ENCODE assay signal across 11 cellular contexts in the genomic region with DNA sequence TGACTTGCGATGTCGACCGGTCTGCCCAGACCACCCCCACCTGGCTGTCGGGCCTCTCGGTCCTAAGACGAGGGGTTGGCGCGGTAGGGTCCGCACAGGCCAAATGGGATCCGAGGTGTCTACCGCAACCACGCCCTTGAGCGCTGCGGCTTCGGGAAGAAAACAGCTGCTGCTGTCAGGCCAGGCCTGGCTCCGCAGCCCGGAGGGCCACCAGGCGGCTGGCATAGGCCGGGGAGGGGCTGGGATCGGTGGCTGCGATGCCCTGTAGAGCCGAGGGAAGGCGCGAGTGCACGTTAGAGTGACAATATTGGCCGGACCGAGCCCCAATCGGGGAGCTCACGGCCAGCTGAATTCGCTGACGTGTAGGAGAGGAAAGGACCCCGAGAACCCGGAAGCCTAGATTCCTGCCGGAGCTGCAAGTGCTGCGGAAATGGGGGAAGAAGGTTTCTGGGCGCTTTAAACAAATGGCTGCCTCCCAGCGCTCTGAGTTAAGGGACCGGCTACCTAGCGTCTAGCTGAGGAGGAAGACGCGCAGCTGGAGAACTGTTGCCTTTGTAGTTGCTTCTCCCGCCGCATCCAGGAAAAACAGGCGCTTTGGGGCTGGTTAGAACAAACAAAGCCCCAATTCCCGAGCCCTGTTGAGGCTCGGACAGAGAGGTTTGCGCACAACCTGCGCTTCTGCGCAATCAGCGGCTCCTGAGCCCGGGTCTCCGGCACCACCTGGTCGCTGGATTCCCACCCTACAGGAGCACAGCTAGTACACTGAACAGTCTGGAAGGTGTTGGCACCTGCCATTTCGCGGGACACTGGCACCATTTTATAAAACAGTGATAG. TPM values are rescaled to one million over a fixed set of nuclear protein-coding genes. Genes with fewer than 3 reads are reported as not detected.
DNase-seq lines count a peak whose midpoint lies in the region; ATAC-seq and TF ChIP-seq lines count a peak whose summit lies in the region.
"Had no signal": no experiment of that assay in that cellular context is flagged by ENCODE, and none has a peak within 500 bp of the region (broad histone marks: within the 10 kb centered on the region; RNA-seq: fewer than 3 reads in every experiment).

No MANE protein-coding gene starts in this region.

- H3K4me3 Mint-ChIP-seq in activated naive CD4-positive, alpha-beta T cell treated with anti-CD3 and anti-CD28 coated beads, Interleukin-2, amount 10 ng/mL, durations not matched to agents 7 days and 5 days, result no peak overlapping the region

- no peaks in the 10 kb centered on the region for H4K20me1 ChIP-seq in PC-9 (ENCODE audit: insufficient read depth)

- H3K9me2 ChIP-seq in PC-9 (ENCODE audit: insufficient read depth), result no peaks in the 10 kb centered on the region

- no peaks in the 10 kb centered on the region for H3F3A ChIP-seq in PC-9 (ENCODE audit: insufficient read depth, low read depth)

- H3K27me3 ChIP-seq in aorta (ENCODE audit: control insufficient read depth in 1 of 2, insufficient read depth in 2 of 2, low read length in 1 of 2) (peaks cover 0 to 6% of the 10 kb centered on the region in 2 donors), PC-9 (ENCODE audit: insufficient read depth, low read depth) (no peaks in the 10 kb centered on the region)

- POLR2A ChIA-PET in PC-9 (lab: Charles Lee; ENCODE audit: unreplicated experiment), result no interaction called here

- 2 to 3% methylated on average over 55 of the region's 55 CpGs for WGBS in aorta, 2 donors

- BruUV-seq in PC-9 (replicated peaks; lab: Mats Ljungman, UMichigan), result no TSS peak

- H3K4me2 ChIP-seq in PC-9, result no peak overlapping the region

- DNase-seq in activated naive CD4-positive, alpha-beta T cell treated with anti-CD3 and anti-CD28 coated beads, Interleukin-2, amount 10 ng/mL, durations not matched to agents 7 days and 5 days, result no peak
- DNase-seq in activated naive CD4-positive, alpha-beta T cell (lab: John Stamatoyannopoulos, UW), result no peak
- DNase-seq in choroid plexus epithelial cell (ENCODE audit: low read depth), result peak; percentile 87
- DNase-seq in lung microvascular endothelial cell (ENCODE audit: low read depth in 2 of 2), result peak; percentile 31 to 35
- DNase-seq in aorta, result peak in 1 of 2 donors; percentile 78
- no peak for DNase-seq in PC-9
- DNase-seq in HK-2 (ENCODE audit: unreplicated experiment), result no peak
- DNase-seq in DMS79 (lab: John Stamatoyannopoulos, UW), result no peak

- peaks cover 2% of the 10 kb centered on the region for H3K9me3 ChIP-seq in aorta (ENCODE audit: control insufficient read depth, low read length)
- no peaks in the 10 kb centered on the region for H3K9me3 ChIP-seq in PC-9 (ENCODE audit: insufficient read depth, low read depth)

- peaks cover 7% of the 10 kb centered on the region for H3K36me3 Mint-ChIP-seq in activated naive CD4-positive, alpha-beta T cell treated with anti-CD3 and anti-CD28 coated beads, Interleukin-2, amount 10 ng/mL, durations not matched to agents 7 days and 5 days

- H2AFZ ChIP-seq in PC-9, result no peak overlapping the region

- H3K27ac ChIP-seq in aorta (ENCODE audit: low read depth in 1 of 2, low read length in 2 of 2) (no peak overlapping the region), PC-9 (no peak overlapping the region)

- peak; percentile 37 for ATAC-seq in aorta (ENCODE audit: low FRiP score)
- ATAC-seq: activated CD4-positive, CD25-positive, alpha-beta regulatory T cell treated with anti-CD3 and anti-CD28 coated beads, Interleukin-2, amount 50 U/mL, for 24 hours had no signal

- intact Hi-C loops in aorta (cut with DNase I) (no loop called here), PC-9 (cut with micrococcal nuclease; ENCODE audit: unreplicated experiment) (no loop called here)

- peak overlapping the region; percentile 70 for H3K27ac Mint-ChIP-seq in activated naive CD4-positive, alpha-beta T cell treated with anti-CD3 and anti-CD28 coated beads, Interleukin-2, amount 10 ng/mL, durations not matched to agents 7 days and 5 days
- H3K27ac Mint-ChIP-seq: CD14-positive monocyte had no signal

- peaks cover 100% of the 10 kb centered on the region for H3K27me3 Mint-ChIP-seq in activated naive CD4-positive, alpha-beta T cell treated with anti-CD3 and anti-CD28 coated beads, Interleukin-2, amount 10 ng/mL, durations not matched to agents 7 days and 5 days

- H3K4me3 ChIP-seq in choroid plexus epithelial cell (ENCODE audit: low read depth, low read length) (peak overlapping the region; percentile 83), aorta (ENCODE audit: low read length in 2 of 2) (peak overlapping the region in 1 of 2 donors; percentile 44), PC-9 (no peak overlapping the region)

- peaks cover 4% of the 10 kb centered on the region for H3K9me3 Mint-ChIP-seq in activated naive CD4-positive, alpha-beta T cell treated with anti-CD3 and anti-CD28 coated beads, Interleukin-2, amount 10 ng/mL, durations not matched to agents 7 days and 5 days

- H3K4me1 Mint-ChIP-seq in activated naive CD4-positive, alpha-beta T cell treated with anti-CD3 and anti-CD28 coated beads, Interleukin-2, amount 10 ng/mL, durations not matched to agents 7 days and 5 days, result no peaks in the 10 kb centered on the region

- H3K36me3 ChIP-seq in aorta (ENCODE audit: control insufficient read depth in 1 of 2, insufficient read depth in 2 of 2, low read length in 1 of 2) (no peaks in the 10 kb centered on the region), PC-9 (ENCODE audit: low read depth) (no peaks in the 10 kb centered on the region)

- no peaks in the 10 kb centered on the region for H3K79me2 ChIP-seq in PC-9 (ENCODE audit: low read depth)

- H3K4me1 ChIP-seq in aorta (ENCODE audit: control insufficient read depth in 1 of 2, insufficient read depth in 2 of 2, low read length in 2 of 2) (no peaks in the 10 kb centered on the region), PC-9 (replicated peaks; ENCODE audit: insufficient read depth) (no peaks in the 10 kb centered on the region)

- CTCF ChIA-PET in activated naive CD4-positive, alpha-beta T cell treated with anti-CD3 and anti-CD28 coated beads, Interleukin-2, amount 10 ng/mL, durations not matched to agents 7 days and 5 days (lab: Charles Lee), result no interaction called here
- CTCF ChIA-PET in PC-9 (lab: Charles Lee), result no interaction called here

- TF ChIP-seq CTCF in choroid plexus epithelial cell (conservative IDR thresholded peaks at IDR 0.05; ENCODE audit: low read depth, low read length) (peak; percentile 48), PC-9 (conservative IDR thresholded peaks at IDR 0.05) (no peak)

RNA-seq across cellular contexts. Expression of gene ZIC4, which starts 14.0 kb away (rescaled TPM):
- not detected in 2 replicates for total RNA-seq in lung microvascular endothelial cell
- total RNA-seq in aorta, result under 1 TPM; 0.09 to 0.49 TPM
- 1 to 10 TPM in 1 of 2 donors, under 1 TPM in 1; 0.25 to 1.4 TPM for polyA plus RNA-seq in aorta
- not detected in 2 replicates for total RNA-seq in PC-9 (2021)
- total RNA-seq: kidney epithelial cell had no signal
- polyA plus RNA-seq: CD14-positive monocyte had no signal

RNA-seq across cellular contexts. Expression of gene ZIC1, which starts 16.9 kb away (rescaled TPM):
- total RNA-seq in lung microvascular endothelial cell (not detected in 2 replicates), aorta (1 to 10 TPM in 1 of 2 donors, under 1 TPM in 1; 0.99 to 1.7 TPM), PC-9 (2021) (not detected in 2 replicates)
- 1 to 10 TPM; 2.3 to 2.7 TPM for polyA plus RNA-seq in aorta
- total RNA-seq: kidney epithelial cell had no signal
- polyA plus RNA-seq: CD14-positive monocyte had no signal

Comparison
In these comparisons a context has a peak if more than half of its experiments do, and no peak if none do; other contexts are left out.
1. DNase-seq: peak in choroid plexus epithelial cell (single experiment) and lung microvascular endothelial cell (2 of 2); none in activated naive CD4-positive, alpha-beta T cell treated with anti-CD3 and anti-CD28 coated beads, Interleukin-2, amount 10 ng/mL, durations not matched to agents 7 days and 5 days (single experiment), activated naive CD4-positive, alpha-beta T cell (0 of 4), PC-9 (0 of 2), HK-2 (single experiment) and DMS79 (single experiment).